In the genomic region with DNA sequence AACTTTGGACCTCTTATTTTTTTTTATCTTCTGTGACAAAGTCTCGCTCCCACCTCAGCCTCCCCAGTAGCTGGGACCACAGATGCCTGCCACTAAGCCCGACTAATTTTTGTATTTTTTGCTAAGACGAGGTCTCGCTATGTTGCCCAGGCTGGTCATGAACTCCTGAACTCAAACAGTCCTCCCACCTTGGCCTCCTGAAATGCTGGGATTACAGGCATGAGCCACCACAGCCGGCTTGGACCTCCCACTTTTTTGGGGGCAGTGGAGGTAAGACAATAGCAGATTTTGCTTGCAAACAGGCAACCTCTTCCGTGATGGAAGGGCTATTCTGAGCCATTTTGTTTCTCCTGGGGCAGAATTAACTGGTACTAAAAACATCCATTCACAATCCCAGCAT, we compare ENCODE assay signal across 1 cellular context.
TF ChIP-seq lines count a peak whose summit lies in the region.

No MANE protein-coding gene starts in this region.

TF ChIP-seq in GM23338, 12 proteins besides CTCF, POLR2A, EP300 and RAD21 (continued from another document):
- TF ChIP-seq, protein P1, sequence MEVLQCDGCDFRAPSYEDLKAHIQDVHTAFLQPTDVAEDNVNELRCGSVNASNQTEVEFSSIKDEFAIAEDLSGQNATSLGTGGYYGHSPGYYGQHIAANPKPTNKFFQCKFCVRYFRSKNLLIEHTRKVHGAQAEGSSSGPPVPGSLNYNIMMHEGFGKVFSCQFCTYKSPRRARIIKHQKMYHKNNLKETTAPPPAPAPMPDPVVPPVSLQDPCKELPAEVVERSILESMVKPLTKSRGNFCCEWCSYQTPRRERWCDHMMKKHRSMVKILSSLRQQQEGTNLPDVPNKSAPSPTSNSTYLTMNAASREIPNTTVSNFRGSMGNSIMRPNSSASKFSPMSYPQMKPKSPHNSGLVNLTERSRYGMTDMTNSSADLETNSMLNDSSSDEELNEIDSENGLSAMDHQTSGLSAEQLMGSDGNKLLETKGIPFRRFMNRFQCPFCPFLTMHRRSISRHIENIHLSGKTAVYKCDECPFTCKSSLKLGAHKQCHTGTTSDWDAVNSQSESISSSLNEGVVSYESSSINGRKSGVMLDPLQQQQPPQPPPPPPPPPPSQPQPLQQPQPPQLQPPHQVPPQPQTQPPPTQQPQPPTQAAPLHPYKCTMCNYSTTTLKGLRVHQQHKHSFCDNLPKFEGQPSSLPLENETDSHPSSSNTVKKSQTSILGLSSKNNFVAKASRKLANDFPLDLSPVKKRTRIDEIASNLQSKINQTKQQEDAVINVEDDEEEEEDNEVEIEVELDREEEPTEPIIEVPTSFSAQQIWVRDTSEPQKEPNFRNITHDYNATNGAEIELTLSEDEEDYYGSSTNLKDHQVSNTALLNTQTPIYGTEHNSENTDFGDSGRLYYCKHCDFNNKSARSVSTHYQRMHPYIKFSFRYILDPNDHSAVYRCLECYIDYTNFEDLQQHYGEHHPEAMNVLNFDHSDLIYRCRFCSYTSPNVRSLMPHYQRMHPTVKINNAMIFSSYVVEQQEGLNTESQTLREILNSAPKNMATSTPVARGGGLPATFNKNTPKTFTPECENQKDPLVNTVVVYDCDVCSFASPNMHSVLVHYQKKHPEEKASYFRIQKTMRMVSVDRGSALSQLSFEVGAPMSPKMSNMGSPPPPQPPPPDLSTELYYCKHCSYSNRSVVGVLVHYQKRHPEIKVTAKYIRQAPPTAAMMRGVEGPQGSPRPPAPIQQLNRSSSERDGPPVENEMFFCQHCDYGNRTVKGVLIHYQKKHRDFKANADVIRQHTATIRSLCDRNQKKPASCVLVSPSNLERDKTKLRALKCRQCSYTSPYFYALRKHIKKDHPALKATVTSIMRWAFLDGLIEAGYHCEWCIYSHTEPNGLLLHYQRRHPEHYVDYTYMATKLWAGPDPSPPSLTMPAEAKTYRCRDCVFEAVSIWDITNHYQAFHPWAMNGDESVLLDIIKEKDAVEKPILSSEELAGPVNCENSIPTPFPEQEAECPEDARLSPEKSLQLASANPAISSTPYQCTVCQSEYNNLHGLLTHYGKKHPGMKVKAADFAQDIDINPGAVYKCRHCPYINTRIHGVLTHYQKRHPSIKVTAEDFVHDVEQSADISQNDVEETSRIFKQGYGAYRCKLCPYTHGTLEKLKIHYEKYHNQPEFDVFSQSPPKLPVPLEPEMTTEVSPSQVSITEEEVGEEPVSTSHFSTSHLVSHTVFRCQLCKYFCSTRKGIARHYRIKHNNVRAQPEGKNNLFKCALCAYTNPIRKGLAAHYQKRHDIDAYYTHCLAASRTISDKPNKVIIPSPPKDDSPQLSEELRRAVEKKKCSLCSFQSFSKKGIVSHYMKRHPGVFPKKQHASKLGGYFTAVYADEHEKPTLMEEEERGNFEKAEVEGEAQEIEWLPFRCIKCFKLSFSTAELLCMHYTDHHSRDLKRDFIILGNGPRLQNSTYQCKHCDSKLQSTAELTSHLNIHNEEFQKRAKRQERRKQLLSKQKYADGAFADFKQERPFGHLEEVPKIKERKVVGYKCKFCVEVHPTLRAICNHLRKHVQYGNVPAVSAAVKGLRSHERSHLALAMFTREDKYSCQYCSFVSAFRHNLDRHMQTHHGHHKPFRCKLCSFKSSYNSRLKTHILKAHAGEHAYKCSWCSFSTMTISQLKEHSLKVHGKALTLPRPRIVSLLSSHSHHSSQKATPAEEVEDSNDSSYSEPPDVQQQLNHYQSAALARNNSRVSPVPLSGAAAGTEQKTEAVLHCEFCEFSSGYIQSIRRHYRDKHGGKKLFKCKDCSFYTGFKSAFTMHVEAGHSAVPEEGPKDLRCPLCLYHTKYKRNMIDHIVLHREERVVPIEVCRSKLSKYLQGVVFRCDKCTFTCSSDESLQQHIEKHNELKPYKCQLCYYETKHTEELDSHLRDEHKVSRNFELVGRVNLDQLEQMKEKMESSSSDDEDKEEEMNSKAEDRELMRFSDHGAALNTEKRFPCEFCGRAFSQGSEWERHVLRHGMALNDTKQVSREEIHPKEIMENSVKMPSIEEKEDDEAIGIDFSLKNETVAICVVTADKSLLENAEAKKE (CRISPR knock-in tag; IDR thresholded peaks at IDR 0.05) = no peak
- TF ChIP-seq ZNF114 (CRISPR knock-in tag; IDR thresholded peaks at IDR 0.05) (no peak), EZH2 (IDR thresholded peaks at IDR 0.05; ENCODE audit: low read depth, unreplicated experiment) (no peak), POLR2AphosphoS5 (IDR thresholded peaks at IDR 0.05; ENCODE audit: low read depth) (no peak), EZH2phosphoT487 (IDR thresholded peaks at IDR 0.05; ENCODE audit: unreplicated experiment) (no peak), ZNF331 (CRISPR knock-in tag; IDR thresholded peaks at IDR 0.05; ENCODE audit: low read depth) (no peak), STAT1 (IDR thresholded peaks at IDR 0.05; ENCODE audit: unreplicated experiment) (no peak), CREB1 (CRISPR knock-in tag; IDR thresholded peaks at IDR 0.05; ENCODE audit: low read depth) (no peak)
- TF ChIP-seq, protein P2, sequence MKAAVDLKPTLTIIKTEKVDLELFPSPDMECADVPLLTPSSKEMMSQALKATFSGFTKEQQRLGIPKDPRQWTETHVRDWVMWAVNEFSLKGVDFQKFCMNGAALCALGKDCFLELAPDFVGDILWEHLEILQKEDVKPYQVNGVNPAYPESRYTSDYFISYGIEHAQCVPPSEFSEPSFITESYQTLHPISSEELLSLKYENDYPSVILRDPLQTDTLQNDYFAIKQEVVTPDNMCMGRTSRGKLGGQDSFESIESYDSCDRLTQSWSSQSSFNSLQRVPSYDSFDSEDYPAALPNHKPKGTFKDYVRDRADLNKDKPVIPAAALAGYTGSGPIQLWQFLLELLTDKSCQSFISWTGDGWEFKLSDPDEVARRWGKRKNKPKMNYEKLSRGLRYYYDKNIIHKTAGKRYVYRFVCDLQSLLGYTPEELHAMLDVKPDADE (IDR thresholded peaks at IDR 0.05) = no peak
- TF ChIP-seq, protein P3, sequence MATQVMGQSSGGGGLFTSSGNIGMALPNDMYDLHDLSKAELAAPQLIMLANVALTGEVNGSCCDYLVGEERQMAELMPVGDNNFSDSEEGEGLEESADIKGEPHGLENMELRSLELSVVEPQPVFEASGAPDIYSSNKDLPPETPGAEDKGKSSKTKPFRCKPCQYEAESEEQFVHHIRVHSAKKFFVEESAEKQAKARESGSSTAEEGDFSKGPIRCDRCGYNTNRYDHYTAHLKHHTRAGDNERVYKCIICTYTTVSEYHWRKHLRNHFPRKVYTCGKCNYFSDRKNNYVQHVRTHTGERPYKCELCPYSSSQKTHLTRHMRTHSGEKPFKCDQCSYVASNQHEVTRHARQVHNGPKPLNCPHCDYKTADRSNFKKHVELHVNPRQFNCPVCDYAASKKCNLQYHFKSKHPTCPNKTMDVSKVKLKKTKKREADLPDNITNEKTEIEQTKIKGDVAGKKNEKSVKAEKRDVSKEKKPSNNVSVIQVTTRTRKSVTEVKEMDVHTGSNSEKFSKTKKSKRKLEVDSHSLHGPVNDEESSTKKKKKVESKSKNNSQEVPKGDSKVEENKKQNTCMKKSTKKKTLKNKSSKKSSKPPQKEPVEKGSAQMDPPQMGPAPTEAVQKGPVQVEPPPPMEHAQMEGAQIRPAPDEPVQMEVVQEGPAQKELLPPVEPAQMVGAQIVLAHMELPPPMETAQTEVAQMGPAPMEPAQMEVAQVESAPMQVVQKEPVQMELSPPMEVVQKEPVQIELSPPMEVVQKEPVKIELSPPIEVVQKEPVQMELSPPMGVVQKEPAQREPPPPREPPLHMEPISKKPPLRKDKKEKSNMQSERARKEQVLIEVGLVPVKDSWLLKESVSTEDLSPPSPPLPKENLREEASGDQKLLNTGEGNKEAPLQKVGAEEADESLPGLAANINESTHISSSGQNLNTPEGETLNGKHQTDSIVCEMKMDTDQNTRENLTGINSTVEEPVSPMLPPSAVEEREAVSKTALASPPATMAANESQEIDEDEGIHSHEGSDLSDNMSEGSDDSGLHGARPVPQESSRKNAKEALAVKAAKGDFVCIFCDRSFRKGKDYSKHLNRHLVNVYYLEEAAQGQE (IDR thresholded peaks at IDR 0.05; ENCODE audit: unreplicated experiment) = no peak
